23 cellular contexts compared by ENCODE assay signal in the genomic region with DNA sequence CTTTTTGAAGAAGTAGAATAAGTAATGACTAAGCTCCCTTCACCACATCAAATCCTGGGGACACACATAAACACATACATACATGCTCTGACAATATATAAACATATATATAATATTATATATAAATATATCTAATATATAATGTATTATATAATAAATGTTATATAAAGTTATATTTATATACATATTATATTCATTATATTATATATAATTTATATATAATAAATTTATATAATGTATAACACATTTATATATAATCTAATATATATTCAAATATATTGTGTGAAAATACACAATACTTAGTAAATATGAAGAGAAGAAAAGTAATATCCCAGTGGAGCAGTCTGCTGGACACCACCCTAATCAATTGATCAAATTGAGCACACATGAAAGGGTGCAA.
"Had no signal": no experiment of that assay in that cellular context is flagged by ENCODE, and none has a peak within 500 bp of the region (broad histone marks: within the 10 kb centered on the region; RNA-seq: fewer than 3 reads in every experiment).

No MANE protein-coding gene starts in this region.

- H3K9me3 ChIP-seq: left ventricle myocardium inferior, neutrophil, right atrium auricular region, right lobe of liver, tibial nerve, uterus had no signal

- H3K4me1 ChIP-seq: left ventricle myocardium inferior, neural progenitor cell, right atrium auricular region, right lobe of liver, tibial nerve, uterus had no signal

- H3K36me3 ChIP-seq: left ventricle myocardium inferior, neural progenitor cell, neutrophil, right atrium auricular region, right lobe of liver, tibial nerve, uterus had no signal

- H3K27ac ChIP-seq: left ventricle myocardium inferior, neural progenitor cell, neutrophil, right atrium auricular region, right lobe of liver, tibial nerve, uterus had no signal

- FAIRE-seq: keratinocyte had no signal

- H3K27me3 ChIP-seq: neural progenitor cell, neutrophil, right atrium auricular region, right lobe of liver, tibial nerve, uterus had no signal

- H3K9ac ChIP-seq: neural progenitor cell had no signal

- H3K4me3 ChIP-seq: left ventricle myocardium inferior, lung, neural progenitor cell, right atrium auricular region, right lobe of liver, tibial nerve, uterus had no signal

- DNase-seq: hippocampal formation; left ventricle myocardium inferior; mesendoderm; naive B cell; natural killer cell; nephron progenitor cell; occipital lobe; right lobe of liver; stimulated activated CD4-positive, alpha-beta T cell treated with anti-CD3 and anti-CD28 coated beads, Interleukin-12 subunit alpha, Interleukin-12 subunit beta, amount 100 ng/mL, for 4 hours; stimulated activated CD4-positive, alpha-beta T cell treated with anti-CD3 and anti-CD28 coated beads, Interleukin-15, amount 100 ng/mL, for 24 hours; stimulated activated CD4-positive, alpha-beta T cell treated with anti-CD3 and anti-CD28 coated beads, Interleukin-4, amount 100 ng/mL, for 4 hours; stimulated activated CD8-positive, alpha-beta memory T cell treated with anti-CD3 and anti-CD28 coated beads, Interleukin-4, amount 100 ng/mL, for 48 hours; stimulated activated naive CD4-positive, alpha-beta T cell treated with Interleukin-2 at 50 U/mL for 16 hours; stimulated activated naive CD8-positive, alpha-beta T cell treated with anti-CD3 and anti-CD28 coated beads, Interleukin-15, amount 100 ng/mL, for 72 hours; substantia nigra; uterus had no signal

- ATAC-seq: natural killer cell; right lobe of liver; stimulated activated memory B cell treated with anti-CD40 and anti-IgM and Interleukin-4, amounts not matched to agents 10 μg/mL and 1 μg/mL and 100 μg/mL, for 72 hours; stimulated activated naive CD8-positive, alpha-beta T cell treated with anti-CD3 and anti-CD28 coated beads, Interleukin-15, amount 100 ng/mL, for 72 hours had no signal
